Comparison of ENCODE assay signal across 1 cellular context in genomic region chr19:35014774-35015173, GRCh38.
TF ChIP-seq lines count a peak whose summit lies in the region.

No MANE protein-coding gene starts in this region.

TF ChIP-seq in WTC11, 78 proteins besides CTCF, POLR2A, EP300 and RAD21:
- peak; percentile 19; the same call in 1 of the 2 replicates for TF ChIP-seq ZNF121 (CRISPR knock-in tag; IDR thresholded peaks at IDR 0.05)
TF ChIP-seq in WTC11: peak in this region for 1; not testable (repeated sequence) for 77.
